ENCODE assay signal across 9 cellular contexts in the genomic region with DNA sequence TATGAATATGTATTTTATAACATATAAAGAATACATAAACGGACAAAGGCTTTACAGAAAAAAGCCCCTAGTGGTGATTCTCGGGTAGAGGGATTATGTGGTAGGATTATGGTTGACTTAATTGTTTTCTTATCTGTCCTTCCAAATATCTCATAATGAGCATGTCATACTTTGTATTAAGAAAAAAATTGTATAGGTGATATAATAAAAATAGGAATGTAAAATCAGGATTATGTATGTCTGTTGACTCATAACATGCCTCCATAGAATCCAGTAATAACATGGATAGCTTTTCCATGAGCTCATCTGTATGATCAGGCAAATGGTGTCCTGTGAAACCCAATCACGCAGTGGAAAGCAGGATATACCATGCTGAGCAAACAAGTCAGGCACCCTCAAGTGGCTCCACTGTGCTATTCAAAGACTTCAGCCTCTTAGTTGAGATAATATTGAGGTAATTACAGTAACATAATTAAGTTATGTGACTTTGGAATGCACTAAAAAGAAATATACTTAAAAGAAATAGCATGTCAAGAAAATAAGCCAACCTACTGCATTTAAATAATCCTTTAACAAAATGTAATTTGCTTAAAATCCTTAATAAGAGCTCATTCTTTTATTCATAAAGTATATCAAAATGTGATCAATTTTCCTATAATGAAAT. TPM values are rescaled to one million over a fixed set of nuclear protein-coding genes. Genes with fewer than 3 reads are reported as not detected.
DNase-seq lines count a peak whose midpoint lies in the region; ATAC-seq and TF ChIP-seq lines count a peak whose summit lies in the region.
"Had no signal": no experiment of that assay in that cellular context is flagged by ENCODE, and none has a peak within 500 bp of the region (broad histone marks: within the 10 kb centered on the region; RNA-seq: fewer than 3 reads in every experiment).

No MANE protein-coding gene starts in this region.

- TF ChIP-seq CTCF in cardiac fibroblast (IDR thresholded peaks at IDR 0.05; ENCODE audit: low read depth, low read length), result peak; percentile 35
- peak; percentile 47 for TF ChIP-seq CTCF in osteocyte (IDR thresholded peaks at IDR 0.05)

- DNase-seq in DMS53 (lab: John Stamatoyannopoulos, UW) (peak; percentile 57), DMS53 treated with DMSO at 0.1 percent for 48 hours (lab: John Stamatoyannopoulos, UW; ENCODE audit: unreplicated experiment) (no peak), NAMALWA (ENCODE audit: low spot score) (peak; percentile 41), cardiac fibroblast (ENCODE audit: low read depth in 2 of 2) (peak in 1 of 2 donors; percentile 69), osteocyte (ENCODE audit: extremely low spot score, unreplicated experiment) (no peak), dedifferentiated amniotic fluid mesenchymal stem cell (ENCODE audit: extremely low spot score) (no peak), T-helper 9 cell (no peak)
- DNase-seq in effector memory CD8-positive, alpha-beta T cell, result no peak
- DNase-seq: Right ventricle myocardium superior had no signal

- H3K27ac Mint-ChIP-seq in osteocyte (ENCODE audit: unreplicated experiment), result no peak overlapping the region
- no peak overlapping the region for H3K27ac Mint-ChIP-seq in effector memory CD8-positive, alpha-beta T cell

- no peaks in the 10 kb centered on the region for H3K36me3 Mint-ChIP-seq in osteocyte (ENCODE audit: unreplicated experiment)
- no peaks in the 10 kb centered on the region for H3K36me3 Mint-ChIP-seq in effector memory CD8-positive, alpha-beta T cell (ENCODE audit: insufficient read depth)

- ATAC-seq in effector memory CD8-positive, alpha-beta T cell (replicated peaks), result no peak

- peaks cover 21% of the 10 kb centered on the region for H3K27me3 Mint-ChIP-seq in osteocyte (ENCODE audit: unreplicated experiment)
- peaks cover 31 to 58% of the 10 kb centered on the region in 2 donors for H3K27me3 Mint-ChIP-seq in effector memory CD8-positive, alpha-beta T cell

- H3K9me3 Mint-ChIP-seq in osteocyte (ENCODE audit: unreplicated experiment), result no peaks in the 10 kb centered on the region
- H3K9me3 Mint-ChIP-seq in effector memory CD8-positive, alpha-beta T cell, result no peaks in the 10 kb centered on the region

- no peak overlapping the region for H3K4me3 Mint-ChIP-seq in osteocyte (ENCODE audit: unreplicated experiment)
- no peak overlapping the region for H3K4me3 Mint-ChIP-seq in effector memory CD8-positive, alpha-beta T cell

- no peak overlapping the region for H3K4me3 ChIP-seq in cardiac fibroblast (replicated peaks in 1 of 2; ENCODE audit: low read depth in 2 of 2, low read length in 2 of 2)

- no peaks in the 10 kb centered on the region for H3K4me1 Mint-ChIP-seq in osteocyte (ENCODE audit: unreplicated experiment)
- H3K4me1 Mint-ChIP-seq in effector memory CD8-positive, alpha-beta T cell (ENCODE audit: low read depth in 2 of 2), result no peaks in the 10 kb centered on the region

RNA-seq across cellular contexts. Expression of a gene that starts 39.6 kb away (rescaled TPM):
- total RNA-seq in osteocyte, result 38.8 and 45.1 TPM in 2 replicates

RNA-seq across cellular contexts. Expression of a gene that starts 50.1 kb away (rescaled TPM):
- total RNA-seq in osteocyte, result 66.7 and 68.2 TPM in 2 replicates

Comparison
In these comparisons a context has a peak if more than half of its experiments do, and no peak if none do; other contexts are left out.
1. DNase-seq: peak in DMS53 (single experiment) and NAMALWA (single experiment); none in DMS53 treated with DMSO at 0.1 percent for 48 hours (single experiment), osteocyte (single experiment), dedifferentiated amniotic fluid mesenchymal stem cell (single experiment), effector memory CD8-positive, alpha-beta T cell (0 of 3) and T-helper 9 cell (single experiment).